ENCODE assay signal across 7 cellular contexts in the genomic region with DNA sequence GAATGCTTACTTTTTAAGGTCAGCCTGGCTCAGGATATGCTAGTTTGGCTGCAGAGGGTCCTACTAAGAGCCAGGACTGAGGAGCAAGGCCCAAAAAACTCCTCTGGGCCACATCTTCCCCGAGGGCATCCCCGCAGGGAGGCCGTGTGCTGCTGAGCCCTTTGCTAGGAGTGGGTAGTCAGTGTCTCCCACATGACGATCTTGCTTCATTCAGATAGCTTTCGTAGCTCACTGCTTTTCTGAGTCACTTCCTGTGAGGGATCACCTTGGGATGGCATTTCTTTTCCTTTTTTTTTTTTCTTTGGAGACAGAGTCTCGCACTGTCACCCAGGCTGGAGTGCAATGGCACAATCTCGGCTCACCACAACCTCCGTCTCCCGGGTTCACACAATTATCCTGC. TPM values are rescaled to one million over a fixed set of nuclear protein-coding genes. Genes with fewer than 3 reads are reported as not detected.
"Had no signal": no experiment of that assay in that cellular context is flagged by ENCODE, and none has a peak within 500 bp of the region (broad histone marks: within the 10 kb centered on the region; RNA-seq: fewer than 3 reads in every experiment).

No MANE protein-coding gene starts in this region.

RNA-seq across cellular contexts. Expression of gene RIMBP3B, which starts 6.5 kb away (rescaled TPM):
- total RNA-seq: dermis microvascular lymphatic vessel endothelial cell, esophagus mucosa, esophagus squamous epithelium, left colon, left ventricle myocardium inferior, mammary epithelial cell, mononuclear cell had no signal
